14 cellular contexts compared by ENCODE assay signal in the genomic region with DNA sequence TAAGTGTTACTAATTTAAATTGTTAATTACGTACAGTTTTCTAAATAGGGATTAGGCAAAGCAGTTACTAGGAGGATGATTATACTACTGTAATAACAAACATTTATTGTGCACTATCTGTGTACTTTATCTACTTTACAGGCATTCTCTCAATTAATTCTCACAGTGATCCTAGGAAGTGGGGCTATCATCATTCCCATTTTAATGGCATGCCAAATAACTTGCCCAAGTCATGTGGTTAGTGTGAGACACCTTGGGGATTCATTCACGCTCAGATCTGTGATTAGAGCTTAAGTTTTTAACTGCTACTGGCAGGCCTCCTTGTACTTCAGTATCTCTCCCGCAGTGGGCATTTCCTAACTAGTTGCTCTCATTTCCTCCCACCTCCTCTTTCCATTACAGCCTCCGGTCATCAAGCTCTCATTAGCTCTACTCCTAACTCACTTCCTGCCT. TPM values are rescaled to one million over a fixed set of nuclear protein-coding genes. Genes with fewer than 3 reads are reported as not detected.
A peak's percentile ranks its signal among the peaks of the same experiment; 100 is the strongest.
DNase-seq lines count a peak whose midpoint lies in the region; ATAC-seq, FAIRE-seq and TF ChIP-seq lines count a peak whose summit lies in the region.
"Had no signal": no experiment of that assay in that cellular context is flagged by ENCODE, and none has a peak within 500 bp of the region (broad histone marks: within the 10 kb centered on the region; RNA-seq: fewer than 3 reads in every experiment).

No MANE protein-coding gene starts in this region.

- H2AFZ ChIP-seq in GM12878 (ENCODE audit: control insufficient read depth, low read depth, low read length) (no peak overlapping the region), keratinocyte (ENCODE audit: control insufficient read depth, low read length) (no peak overlapping the region), GM23338 (no peak overlapping the region)

- peaks cover 8% of the 10 kb centered on the region for H3K27me3 Mint-ChIP-seq in GM23338 (ENCODE audit: insufficient read depth, low read depth, poor library complexity)
- peaks cover 2 to 3% of the 10 kb centered on the region in 2 donors for H3K27me3 Mint-ChIP-seq in CD4-positive, alpha-beta memory T cell

- RAD21 ChIA-PET in GM12878 (lab: Charles Lee; ENCODE audit: unreplicated experiment), result interaction anchor here (2.6 to 13.7 kb wide), 3 partner anchors 9 to 55 kb away, joined by 23 to 301 read pairs (median 24); no protein-coding TSS in a partner anchor

- TF ChIP-seq EP300 in GM12878 (IDR thresholded peaks at IDR 0.05; ENCODE audit: borderline replicate concordance in 1 of 2, control insufficient read depth in 1 of 2, low read depth in 2 of 2, low read length in 2 of 2), result no peak
- TF ChIP-seq EP300 in tibial nerve (IDR thresholded peaks at IDR 0.05), result no peak

- no peak overlapping the region for H3K9ac ChIP-seq in GM12878 (ENCODE audit: control insufficient read depth, insufficient read depth, low read length)
- H3K9ac ChIP-seq in keratinocyte (ENCODE audit: control insufficient read depth, extremely low read depth, insufficient read depth, low read length), result peak overlapping the region; percentile 51

- H3K27ac ChIP-seq in GM12878 (ENCODE audit: control insufficient read depth, insufficient read depth) (no peak overlapping the region), keratinocyte (ENCODE audit: control insufficient read depth, insufficient read depth, low read length) (peak overlapping the region; percentile 58), tibial nerve (peak overlapping the region; percentile 69 to 96 (median 86)), GM23338 (ENCODE audit: low read depth) (no peak overlapping the region)
- H3K27ac ChIP-seq in CD4-positive, alpha-beta memory T cell (ENCODE audit: low read depth, low read length), result no peak overlapping the region

- peaks cover 37% of the 10 kb centered on the region for H3K4me1 Mint-ChIP-seq in GM23338
- H3K4me1 Mint-ChIP-seq in CD4-positive, alpha-beta memory T cell, result peaks cover 0 to 3% (median 0%) of the 10 kb centered on the region in 4 donors

- WGBS in GM12878 (ENCODE audit: insufficient coverage, insufficient replicate concordance, low lambda C conversion rate, missing lambda C conversion rate), result 43% methylated on average over 4 of the region's 4 CpGs
- WGBS in tibial nerve, 2 donors, result 44 to 45% methylated on average over 4 of the region's 4 CpGs

- H3K27ac Mint-ChIP-seq in GM23338, result no peak overlapping the region
- no peak overlapping the region for H3K27ac Mint-ChIP-seq in CD4-positive, alpha-beta memory T cell
- H3K27ac Mint-ChIP-seq: activated naive CD8-positive, alpha-beta T cell treated with anti-CD3 and anti-CD28 coated beads, Interleukin-2, amount 50 U/mL, for 24 hours; naive thymus-derived CD4-positive, alpha-beta T cell; T-helper 2 cell treated with Interferon-gamma antibody and Interleukin-4, amounts not matched to agents 5 μg/mL and 100 μg/mL, for 36 hours had no signal

- no peak overlapping the region for H3K4me3 ChIP-seq in GM12878
- no peak overlapping the region for H3K4me3 ChIP-seq in keratinocyte (ENCODE audit: control insufficient read depth in 2 of 3, extremely low read depth in 1 of 3, insufficient read depth in 2 of 3, low read depth in 1 of 3, low read length in 3 of 3)
- H3K4me3 ChIP-seq in tibial nerve, result no peak overlapping the region
- no peak overlapping the region for H3K4me3 ChIP-seq in GM23338
- no peak overlapping the region for H3K4me3 ChIP-seq in CD4-positive, alpha-beta memory T cell (ENCODE audit: low read length in 2 of 2)

- peaks cover 31% of the 10 kb centered on the region for H3K4me1 ChIP-seq in GM12878 (ENCODE audit: control insufficient read depth, insufficient read depth, low read length)
- peaks cover 55% of the 10 kb centered on the region for H3K4me1 ChIP-seq in keratinocyte (ENCODE audit: control insufficient read depth, extremely low read depth, insufficient read depth, low read length)
- peaks cover 0 to 81% (median 58%) of the 10 kb centered on the region in 4 donors for H3K4me1 ChIP-seq in tibial nerve
- H3K4me1 ChIP-seq in GM23338 (ENCODE audit: insufficient read depth), result peaks cover 13% of the 10 kb centered on the region
- H3K4me1 ChIP-seq in CD4-positive, alpha-beta memory T cell (ENCODE audit: insufficient read depth, low read length), result no peaks in the 10 kb centered on the region

- H4K20me1 ChIP-seq in GM12878 (ENCODE audit: control insufficient read depth, insufficient read depth), result no peaks in the 10 kb centered on the region
- no peaks in the 10 kb centered on the region for H4K20me1 ChIP-seq in keratinocyte (ENCODE audit: control insufficient read depth, extremely low read depth, insufficient read depth, low read length)
- H4K20me1 ChIP-seq in GM23338 (replicated peaks; ENCODE audit: insufficient read depth), result no peaks in the 10 kb centered on the region

- H3K27me3 ChIP-seq in GM12878 (replicated peaks in 1 of 2; ENCODE audit: control insufficient read depth in 2 of 2, insufficient read depth in 2 of 2, low read length in 1 of 2), result no peaks in the 10 kb centered on the region
- H3K27me3 ChIP-seq in keratinocyte (ENCODE audit: control insufficient read depth, extremely low read depth, insufficient read depth, low read length), result no peaks in the 10 kb centered on the region
- H3K27me3 ChIP-seq in tibial nerve, result no peaks in the 10 kb centered on the region
- H3K27me3 ChIP-seq in GM23338 (ENCODE audit: insufficient read depth), result no peaks in the 10 kb centered on the region
- H3K27me3 ChIP-seq in CD4-positive, alpha-beta memory T cell (ENCODE audit: insufficient read depth, low read length), result no peaks in the 10 kb centered on the region

- H3K4me2 ChIP-seq in GM12878 (ENCODE audit: control insufficient read depth, insufficient read depth), result no peak overlapping the region
- no peak overlapping the region for H3K4me2 ChIP-seq in keratinocyte (ENCODE audit: control insufficient read depth, extremely low read depth, insufficient read depth, low read depth, low read length)
- H3K4me2 ChIP-seq in GM23338, result no peak overlapping the region

- POLR2A ChIA-PET in GM12878 (lab: Charles Lee), result interaction anchor here (2.5 to 2.6 kb wide), 2 partner anchors 10 to 23 kb away, joined by 15 to 20 read pairs; a partner anchor contains a TSS
- POLR2A ChIA-PET in CD4-positive, alpha-beta memory T cell (lab: Charles Lee; ENCODE audit: partially characterized antibody), result no interaction called here

- SMC1A ChIA-PET in GM12878 (lab: Charles Lee; ENCODE audit: uncharacterized antibody, unreplicated experiment), result interaction anchor here (0.6 to 4.8 kb wide), 6 partner anchors 9 to 378 kb away, joined by 3 to 54 read pairs (median 6); a partner anchor contains a TSS

- H3K9me1 ChIP-seq in keratinocyte (ENCODE audit: control insufficient read depth, extremely low read depth, insufficient read depth, low read length), result no peaks in the 10 kb centered on the region

- H3K4me3 Mint-ChIP-seq in GM23338, result no peak overlapping the region
- no peak overlapping the region for H3K4me3 Mint-ChIP-seq in CD4-positive, alpha-beta memory T cell
- H3K4me3 Mint-ChIP-seq: activated naive CD8-positive, alpha-beta T cell treated with anti-CD3 and anti-CD28 coated beads, Interleukin-2, amount 50 U/mL, for 24 hours; naive thymus-derived CD4-positive, alpha-beta T cell; T-helper 2 cell treated with Interferon-gamma antibody and Interleukin-4, amounts not matched to agents 5 μg/mL and 100 μg/mL, for 36 hours had no signal

- no peaks in the 10 kb centered on the region for H3K9me2 ChIP-seq in GM23338 (ENCODE audit: insufficient read depth)

- no peak for FAIRE-seq in GM12878 (lab: Jason Lieb, UNC)
- FAIRE-seq in keratinocyte (lab: Jason Lieb, UNC), result no peak
- FAIRE-seq: H54 had no signal

- BruUV-seq in GM12878 (replicated peaks; lab: Mats Ljungman, UMichigan), result no TSS peak

- dilution Hi-C loops in keratinocyte (cut with MboI; ENCODE audit: extremely low pct_ligation_motif_present, low sequenced_read_pairs), result no loop called here

- no peaks in the 10 kb centered on the region for H3K9me3 Mint-ChIP-seq in GM23338
- peaks cover 0 to 2% (median 0%) of the 10 kb centered on the region in 8 donors for H3K9me3 Mint-ChIP-seq in CD4-positive, alpha-beta memory T cell
- H3K9me3 Mint-ChIP-seq: activated naive CD8-positive, alpha-beta T cell treated with anti-CD3 and anti-CD28 coated beads, Interleukin-2, amount 50 U/mL, for 24 hours; T-helper 2 cell treated with Interferon-gamma antibody and Interleukin-4, amounts not matched to agents 5 μg/mL and 100 μg/mL, for 36 hours had no signal

- no peak for ATAC-seq in GM12878
- ATAC-seq in GM23338, result no peak
- ATAC-seq: activated naive CD8-positive, alpha-beta T cell treated with anti-CD3 and anti-CD28 coated beads, Interleukin-2, amount 50 U/mL, for 24 hours had no signal

- DNase-seq in M059J (ENCODE audit: low read depth), result peak; percentile 56
- no peak for DNase-seq in GM12878 (ENCODE audit: low read depth, low spot score)
- no peak for DNase-seq in keratinocyte (ENCODE audit: low read depth, low spot score)
- DNase-seq in tibial nerve (ENCODE audit: low spot score in 2 of 2), result no peak
- DNase-seq in GM23338 (ENCODE audit: low spot score), result no peak
- no peak for DNase-seq in effector CD4-positive, alpha-beta T cell
- no peak for DNase-seq in CD4-positive, alpha-beta memory T cell
- DNase-seq: activated naive CD8-positive, alpha-beta T cell treated with anti-CD3 and anti-CD28 coated beads, Interleukin-2, amount 50 U/mL, for 24 hours; naive thymus-derived CD4-positive, alpha-beta T cell; NCI-H187; NK-92 treated with Interleukin-12 subunit alpha and Interleukin-12 subunit beta, amount 100 ng/mL, for 24 hours; stimulated activated CD4-positive, alpha-beta T cell treated with anti-CD3 and anti-CD28 coated beads, Interleukin-12 subunit alpha, Interleukin-12 subunit beta, amount 100 ng/mL, for 4 hours had no signal

- no peaks in the 10 kb centered on the region for H3K79me2 ChIP-seq in GM12878 (ENCODE audit: control insufficient read depth, insufficient read depth, low read length)
- H3K79me2 ChIP-seq in keratinocyte (ENCODE audit: control insufficient read depth, insufficient read depth, low read length), result no peaks in the 10 kb centered on the region
- H3K79me2 ChIP-seq in GM23338 (replicated peaks; ENCODE audit: insufficient read depth), result no peaks in the 10 kb centered on the region

- intact Hi-C loops in GM12878 (cut with micrococcal nuclease; ENCODE audit: unreplicated experiment), result no loop called here
- intact Hi-C loops in CD4-positive, alpha-beta memory T cell (cut with micrococcal nuclease), result no loop called here

- H3F3A ChIP-seq in GM23338 (replicated peaks; ENCODE audit: low read depth), result no peaks in the 10 kb centered on the region

- CTCF ChIA-PET in GM12878 (lab: Yijun Ruan, JAX), result interaction anchor here (1.4 to 16.5 kb wide), 7 partner anchors 9 to 108 kb away, joined by 3 to 455 read pairs (median 14); a partner anchor contains a TSS
- CTCF ChIA-PET in CD4-positive, alpha-beta memory T cell (lab: Charles Lee; ENCODE audit: partially characterized antibody), result interaction anchor here (1.4 to 3.5 kb wide), 2 partner anchors 11 to 55 kb away, joined by 4 to 10 read pairs; no protein-coding TSS in a partner anchor

- no peak for TF ChIP-seq POLR2A in GM12878 (IDR thresholded peaks at IDR 0.05; ENCODE audit: low read depth, low read length)
- no peak for TF ChIP-seq POLR2A in tibial nerve (IDR thresholded peaks at IDR 0.05)

- in situ Hi-C loops in GM12878 (cut with MboI), result no loop called here

- no peak for TF ChIP-seq RAD21 in GM12878 (IDR thresholded peaks at IDR 0.05; ENCODE audit: insufficient read depth, low read depth, low read length)

- no peak for TF ChIP-seq CTCF in GM12878 (IDR thresholded peaks at IDR 0.05 in 2 of 3, conservative IDR thresholded peaks at IDR 0.05 in 1 of 3; ENCODE audit: control insufficient read depth in 2 of 3, extremely low read depth in 1 of 3, insufficient read depth in 1 of 3, low read depth in 3 of 3, low read length in 3 of 3)
- TF ChIP-seq CTCF in keratinocyte (optimal IDR thresholded peaks at IDR 0.05 in 1 of 3, IDR thresholded peaks at IDR 0.05 in 1 of 3, conservative IDR thresholded peaks at IDR 0.05 in 1 of 3; ENCODE audit: extremely low read depth in 1 of 3, insufficient read depth in 2 of 3, low read length in 3 of 3), result no peak
- TF ChIP-seq CTCF in tibial nerve (IDR thresholded peaks at IDR 0.05), result no peak
- TF ChIP-seq CTCF in GM23338 (conservative IDR thresholded peaks at IDR 0.05; ENCODE audit: low read depth in 2 of 2), result no peak

- H3K36me3 Mint-ChIP-seq in GM23338 (ENCODE audit: low read depth), result no peaks in the 10 kb centered on the region
- H3K36me3 Mint-ChIP-seq in CD4-positive, alpha-beta memory T cell, result no peaks in the 10 kb centered on the region

- H3K36me3 ChIP-seq in GM12878 (ENCODE audit: control insufficient read depth in 2 of 2, insufficient read depth in 2 of 2, low read length in 1 of 2), result no peaks in the 10 kb centered on the region
- no peaks in the 10 kb centered on the region for H3K36me3 ChIP-seq in keratinocyte (ENCODE audit: control insufficient read depth in 2 of 2, extremely low read depth in 1 of 2, insufficient read depth in 2 of 2, low read length in 2 of 2)
- H3K36me3 ChIP-seq in tibial nerve, result no peaks in the 10 kb centered on the region
- no peaks in the 10 kb centered on the region for H3K36me3 ChIP-seq in GM23338 (ENCODE audit: insufficient read depth)
- H3K36me3 ChIP-seq in CD4-positive, alpha-beta memory T cell (ENCODE audit: insufficient read depth, low read length), result no peaks in the 10 kb centered on the region

- H3K9me3 ChIP-seq in GM12878 (replicated peaks; ENCODE audit: control insufficient read depth, insufficient read depth, low read length), result no peaks in the 10 kb centered on the region
- no peaks in the 10 kb centered on the region for H3K9me3 ChIP-seq in keratinocyte (ENCODE audit: control insufficient read depth, low read depth, low read length)
- no peaks in the 10 kb centered on the region for H3K9me3 ChIP-seq in tibial nerve
- no peaks in the 10 kb centered on the region for H3K9me3 ChIP-seq in CD4-positive, alpha-beta memory T cell (ENCODE audit: control insufficient read depth in 1 of 2, low read length in 2 of 2)

RNA-seq across cellular contexts. Expression of a gene that starts 11.5 kb away (rescaled TPM):
- total RNA-seq in M059J (2014; rRNA removed; shearing (Covaris generic)), result 7.6 and 17.3 TPM in 2 replicates
- 11.9 and 17.4 TPM in 2 replicates for total RNA-seq in GM12878 (2013; cell fraction: nucleolus; rRNA removed)
- 22.4 and 26.0 TPM in 2 replicates for total RNA-seq in GM12878 (2014; rRNA removed)
- 6.4 and 7.7 TPM in 2 replicates for total RNA-seq in GM12878 (2014; rRNA removed; fragmentation: Illumina TruSeq; extraction: Trizol)
- 33.7 and 35.5 TPM in 2 replicates for total RNA-seq in GM12878 (2021)
- 4.3 TPM for polyA plus RNA-seq in GM12878 (2011; ENCODE audit: low read depth)
- polyA plus RNA-seq in GM12878 (2011; rRNA removed), result 8.9 and 17.5 TPM in 2 replicates
- polyA plus RNA-seq in GM12878 (2011; cell fraction: cytosol; rRNA removed), result 17.5 and 43.7 TPM in 2 replicates
- polyA plus RNA-seq in GM12878 (2011; cell fraction: nucleus; rRNA removed), result 23.0 and 26.3 TPM in 2 replicates
- 12.6 and 18.7 TPM in 2 replicates for polyA plus RNA-seq in GM12878 (2012)
- 2.5 and 5.5 TPM in 2 replicates for polyA plus RNA-seq in GM12878 (2014; fragmentation: Illumina TruSeq; extraction: Trizol)
- polyA plus RNA-seq in GM12878 (2014; fragmentation: Nextera tagmentation; extraction: Ambion mirVana), result 1 to 10 TPM in 1 of 2 experiments, under 1 TPM in 1; 0.60 to 2.0 TPM
- polyA plus RNA-seq in GM12878 (2014; rRNA removed), result 27.9 and 38.4 TPM in 2 replicates
- polyA plus RNA-seq in GM12878 (2016; fragmentation: Nextera tagmentation; extraction: Ambion mirVana), result 10 to 100 TPM; 47.5 to 57.4 TPM
- polyA minus RNA-seq in GM12878 (2011; rRNA and poly(A)+ RNA removed), result 7.2 and 17.9 TPM in 2 replicates
- polyA minus RNA-seq in GM12878 (2011; cell fraction: cytosol; rRNA and poly(A)+ RNA removed), result 10.9 and 11.1 TPM in 2 replicates
- 10.3 and 19.7 TPM in 2 replicates for polyA minus RNA-seq in GM12878 (2011; cell fraction: nucleus; rRNA and poly(A)+ RNA removed)
- polyA plus RNA-seq in keratinocyte, result 47.0 to 104 TPM (median 48.2 TPM) in 3 replicates
- 40.1 TPM for polyA plus RNA-seq in keratinocyte (2011; ENCODE audit: low read depth)
- polyA plus RNA-seq in keratinocyte (2011; cell fraction: cytosol; rRNA removed), result 27.2 and 66.8 TPM in 2 replicates
- polyA plus RNA-seq in keratinocyte (2011; cell fraction: nucleus; rRNA removed), result 42.1 and 67.8 TPM in 2 replicates
- 76.2 TPM in 2 replicates for polyA plus RNA-seq in keratinocyte (2012; ENCODE audit: low replicate concordance)
- 21.0 to 38.8 TPM (median 36.7 TPM) in 3 replicates for polyA minus RNA-seq in keratinocyte
- polyA minus RNA-seq in keratinocyte (2011; cell fraction: cytosol; rRNA and poly(A)+ RNA removed), result 107 TPM
- 38.2 and 54.1 TPM in 2 replicates for polyA minus RNA-seq in keratinocyte (2011; cell fraction: nucleus; rRNA and poly(A)+ RNA removed)
- 100 to 1,000 TPM; 243 to 301 (median 271) TPM for total RNA-seq in tibial nerve
- total RNA-seq in GM23338 (2014; rRNA removed; shearing (Covaris generic)), result 87.4 and 111 TPM in 2 replicates
- 37.5 and 38.9 TPM in 2 replicates for polyA plus RNA-seq in GM23338 (2016; fragmentation: Nextera tagmentation; extraction: Ambion mirVana)
- 1 to 10 TPM; 7.0 to 7.8 TPM for total RNA-seq in CD4-positive, alpha-beta memory T cell
- 1 to 10 TPM in 1 of 2 donors, under 1 TPM in 1; 0.30 to 1.1 TPM for polyA plus RNA-seq in CD4-positive, alpha-beta memory T cell

RNA-seq across cellular contexts. Expression of a gene that starts 36.0 kb away (rescaled TPM):
- total RNA-seq in M059J (2014; rRNA removed; shearing (Covaris generic)), result not detected in 2 replicates
- total RNA-seq in GM12878 (2013; cell fraction: nucleolus; rRNA removed), result 0.94 and 0.98 TPM in 2 replicates
- total RNA-seq in GM12878 (2014; rRNA removed), result under 0.01 TPM in 1 of 2 replicates, not detected in the other
- total RNA-seq in GM12878 (2014; rRNA removed; fragmentation: Illumina TruSeq; extraction: Trizol), result 0.14 TPM in 1 of 2 replicates, not detected in the other
- not detected in 2 replicates for total RNA-seq in GM12878 (2021)
- not detected for polyA plus RNA-seq in GM12878 (2011; ENCODE audit: low read depth)
- 0.41 and 0.50 TPM in 2 replicates for polyA plus RNA-seq in GM12878 (2011; rRNA removed)
- 0.60 and 0.87 TPM in 2 replicates for polyA plus RNA-seq in GM12878 (2011; cell fraction: cytosol; rRNA removed)
- polyA plus RNA-seq in GM12878 (2011; cell fraction: nucleus; rRNA removed), result 0.48 and 1.0 TPM in 2 replicates
- 0.45 TPM in 1 of 2 replicates, not detected in the other for polyA plus RNA-seq in GM12878 (2012)
- not detected in 2 replicates for polyA plus RNA-seq in GM12878 (2014; fragmentation: Illumina TruSeq; extraction: Trizol)
- under 1 TPM in 1 of 2 experiments, not detected in 1; 0.04 TPM for polyA plus RNA-seq in GM12878 (2014; fragmentation: Nextera tagmentation; extraction: Ambion mirVana)
- polyA plus RNA-seq in GM12878 (2014; rRNA removed), result 0.39 TPM in 1 of 2 replicates, not detected in the other
- 1 to 10 TPM in 1 of 2 experiments, under 1 TPM in 1; 0.20 to 1.0 TPM for polyA plus RNA-seq in GM12878 (2016; fragmentation: Nextera tagmentation; extraction: Ambion mirVana)
- 0.44 and 0.67 TPM in 2 replicates for polyA minus RNA-seq in GM12878 (2011; rRNA and poly(A)+ RNA removed)
- polyA minus RNA-seq in GM12878 (2011; cell fraction: cytosol; rRNA and poly(A)+ RNA removed), result 0.13 TPM in 1 of 2 replicates, not detected in the other
- polyA minus RNA-seq in GM12878 (2011; cell fraction: nucleus; rRNA and poly(A)+ RNA removed), result 0.60 and 0.67 TPM in 2 replicates
- not detected in 3 replicates for polyA plus RNA-seq in keratinocyte
- not detected for polyA plus RNA-seq in keratinocyte (2011; ENCODE audit: low read depth)
- not detected in 2 replicates for polyA plus RNA-seq in keratinocyte (2011; cell fraction: cytosol; rRNA removed)
- not detected in 2 replicates for polyA plus RNA-seq in keratinocyte (2011; cell fraction: nucleus; rRNA removed)
- 0.86 and 1.4 TPM in 2 replicates for polyA plus RNA-seq in keratinocyte (2012; ENCODE audit: low replicate concordance)
- 0.06 TPM in 1 of 3 replicates, not detected in the others for polyA minus RNA-seq in keratinocyte
- not detected for polyA minus RNA-seq in keratinocyte (2011; cell fraction: cytosol; rRNA and poly(A)+ RNA removed)
- 0.11 TPM in 1 of 2 replicates, not detected in the other for polyA minus RNA-seq in keratinocyte (2011; cell fraction: nucleus; rRNA and poly(A)+ RNA removed)
- total RNA-seq in tibial nerve, result 1 to 10 TPM in 1 of 4 donors, under 1 TPM in 1, not detected in 2; under 0.01 to 3.5 TPM
- total RNA-seq in GM23338 (2014; rRNA removed; shearing (Covaris generic)), result not detected in 2 replicates
- polyA plus RNA-seq in GM23338 (2016; fragmentation: Nextera tagmentation; extraction: Ambion mirVana), result 0.36 and 4.1 TPM in 2 replicates
- not detected for total RNA-seq in CD4-positive, alpha-beta memory T cell
- not detected for polyA plus RNA-seq in CD4-positive, alpha-beta memory T cell
- total RNA-seq: naive thymus-derived CD4-positive, alpha-beta T cell had no signal
- polyA plus RNA-seq: naive thymus-derived CD4-positive, alpha-beta T cell had no signal

RNA-seq across cellular contexts. Expression of a gene that starts 49.4 kb away (rescaled TPM):
- total RNA-seq in M059J (2014; rRNA removed; shearing (Covaris generic)), result 565 and 854 TPM in 2 replicates
- total RNA-seq in GM12878 (2013; cell fraction: nucleolus; rRNA removed), result 25.4 and 32.7 TPM in 2 replicates
- total RNA-seq in GM12878 (2014; rRNA removed), result 80.1 and 80.4 TPM in 2 replicates
- total RNA-seq in GM12878 (2014; rRNA removed; fragmentation: Illumina TruSeq; extraction: Trizol), result 61.2 and 63.3 TPM in 2 replicates
- 67.9 and 79.8 TPM in 2 replicates for total RNA-seq in GM12878 (2021)
- 25.1 TPM for polyA plus RNA-seq in GM12878 (2011; ENCODE audit: low read depth)
- polyA plus RNA-seq in GM12878 (2011; rRNA removed), result 50.2 and 81.0 TPM in 2 replicates
- polyA plus RNA-seq in GM12878 (2011; cell fraction: cytosol; rRNA removed), result 102 and 110 TPM in 2 replicates
- polyA plus RNA-seq in GM12878 (2011; cell fraction: nucleus; rRNA removed), result 68.4 and 89.9 TPM in 2 replicates
- 32.9 and 33.6 TPM in 2 replicates for polyA plus RNA-seq in GM12878 (2012)
- 59.5 and 88.3 TPM in 2 replicates for polyA plus RNA-seq in GM12878 (2014; fragmentation: Illumina TruSeq; extraction: Trizol)
- 10 to 100 TPM; 23.4 to 24.3 TPM for polyA plus RNA-seq in GM12878 (2014; fragmentation: Nextera tagmentation; extraction: Ambion mirVana)
- 80.8 and 93.4 TPM in 2 replicates for polyA plus RNA-seq in GM12878 (2014; rRNA removed)
- polyA plus RNA-seq in GM12878 (2016; fragmentation: Nextera tagmentation; extraction: Ambion mirVana), result 10 to 100 TPM; 94.4 to 99.2 TPM
- polyA minus RNA-seq in GM12878 (2011; rRNA and poly(A)+ RNA removed), result 56.0 and 75.4 TPM in 2 replicates
- 21.2 and 22.8 TPM in 2 replicates for polyA minus RNA-seq in GM12878 (2011; cell fraction: cytosol; rRNA and poly(A)+ RNA removed)
- polyA minus RNA-seq in GM12878 (2011; cell fraction: nucleus; rRNA and poly(A)+ RNA removed), result 14.0 and 23.8 TPM in 2 replicates
- 165 to 200 TPM (median 168 TPM) in 3 replicates for polyA plus RNA-seq in keratinocyte
- polyA plus RNA-seq in keratinocyte (2011; ENCODE audit: low read depth), result 22.6 TPM
- polyA plus RNA-seq in keratinocyte (2011; cell fraction: cytosol; rRNA removed), result 170 and 264 TPM in 2 replicates
- polyA plus RNA-seq in keratinocyte (2011; cell fraction: nucleus; rRNA removed), result 136 and 173 TPM in 2 replicates
- polyA plus RNA-seq in keratinocyte (2012; ENCODE audit: low replicate concordance), result 108 and 202 TPM in 2 replicates
- 136 to 283 TPM (median 152 TPM) in 3 replicates for polyA minus RNA-seq in keratinocyte
- 118 TPM for polyA minus RNA-seq in keratinocyte (2011; cell fraction: cytosol; rRNA and poly(A)+ RNA removed)
- polyA minus RNA-seq in keratinocyte (2011; cell fraction: nucleus; rRNA and poly(A)+ RNA removed), result 45.3 and 66.0 TPM in 2 replicates
- total RNA-seq in tibial nerve, result 1,000 to 10,000 TPM in 3 of 4 donors, 100 to 1,000 TPM in 1; 548 to 1,751 (median 1,444) TPM
- total RNA-seq in GM23338 (2014; rRNA removed; shearing (Covaris generic)), result 24.1 and 29.9 TPM in 2 replicates
- polyA plus RNA-seq in GM23338 (2016; fragmentation: Nextera tagmentation; extraction: Ambion mirVana), result 5.8 and 6.2 TPM in 2 replicates
- total RNA-seq in CD4-positive, alpha-beta memory T cell, result 10 to 100 TPM; 34.2 to 36.0 TPM
- polyA plus RNA-seq in CD4-positive, alpha-beta memory T cell, result 10 to 100 TPM; 74.6 to 79.3 TPM

RNA-seq across cellular contexts. Expression of a gene that starts 58.4 kb away (rescaled TPM):
- 0.07 TPM in 1 of 2 replicates, not detected in the other for total RNA-seq in M059J (2014; rRNA removed; shearing (Covaris generic))
- total RNA-seq in GM12878 (2013; cell fraction: nucleolus; rRNA removed), result 0.40 and 0.91 TPM in 2 replicates
- total RNA-seq in GM12878 (2014; rRNA removed), result 0.22 and 0.40 TPM in 2 replicates
- total RNA-seq in GM12878 (2014; rRNA removed; fragmentation: Illumina TruSeq; extraction: Trizol), result 0.18 and 0.40 TPM in 2 replicates
- 0.26 and 0.53 TPM in 2 replicates for total RNA-seq in GM12878 (2021)
- polyA plus RNA-seq in GM12878 (2011; ENCODE audit: low read depth), result 0.33 TPM
- polyA plus RNA-seq in GM12878 (2011; rRNA removed), result 0.05 TPM in 1 of 2 replicates, not detected in the other
- polyA plus RNA-seq in GM12878 (2011; cell fraction: cytosol; rRNA removed), result 0.09 TPM in 1 of 2 replicates, not detected in the other
- 0.07 TPM in 1 of 2 replicates, not detected in the other for polyA plus RNA-seq in GM12878 (2011; cell fraction: nucleus; rRNA removed)
- 0.31 and 0.77 TPM in 2 replicates for polyA plus RNA-seq in GM12878 (2012)
- polyA plus RNA-seq in GM12878 (2014; fragmentation: Illumina TruSeq; extraction: Trizol), result 0.11 and 0.48 TPM in 2 replicates
- polyA plus RNA-seq in GM12878 (2014; fragmentation: Nextera tagmentation; extraction: Ambion mirVana), result not detected
- 0.32 and 0.80 TPM in 2 replicates for polyA plus RNA-seq in GM12878 (2014; rRNA removed)
- under 1 TPM in 1 of 2 experiments, not detected in 1; 0.16 TPM for polyA plus RNA-seq in GM12878 (2016; fragmentation: Nextera tagmentation; extraction: Ambion mirVana)
- not detected in 2 replicates for polyA minus RNA-seq in GM12878 (2011; rRNA and poly(A)+ RNA removed)
- not detected in 2 replicates for polyA minus RNA-seq in GM12878 (2011; cell fraction: cytosol; rRNA and poly(A)+ RNA removed)
- polyA minus RNA-seq in GM12878 (2011; cell fraction: nucleus; rRNA and poly(A)+ RNA removed), result not detected in 2 replicates
- polyA plus RNA-seq in keratinocyte, result 82.4 to 140 TPM (median 82.9 TPM) in 3 replicates
- 248 TPM for polyA plus RNA-seq in keratinocyte (2011; ENCODE audit: low read depth)
- polyA plus RNA-seq in keratinocyte (2011; cell fraction: cytosol; rRNA removed), result 83.9 and 126 TPM in 2 replicates
- 92.0 and 120 TPM in 2 replicates for polyA plus RNA-seq in keratinocyte (2011; cell fraction: nucleus; rRNA removed)
- 182 and 251 TPM in 2 replicates for polyA plus RNA-seq in keratinocyte (2012; ENCODE audit: low replicate concordance)
- 61.3 to 158 TPM (median 119 TPM) in 3 replicates for polyA minus RNA-seq in keratinocyte
- 119 TPM for polyA minus RNA-seq in keratinocyte (2011; cell fraction: cytosol; rRNA and poly(A)+ RNA removed)
- 57.9 and 60.0 TPM in 2 replicates for polyA minus RNA-seq in keratinocyte (2011; cell fraction: nucleus; rRNA and poly(A)+ RNA removed)
- total RNA-seq in tibial nerve, result not detected
- 17.6 and 22.3 TPM in 2 replicates for total RNA-seq in GM23338 (2014; rRNA removed; shearing (Covaris generic))
- 18.0 and 18.9 TPM in 2 replicates for polyA plus RNA-seq in GM23338 (2016; fragmentation: Nextera tagmentation; extraction: Ambion mirVana)
- under 1 TPM in 1 of 2 experiments, not detected in 1; 0.17 TPM for total RNA-seq in CD4-positive, alpha-beta memory T cell
- not detected for polyA plus RNA-seq in CD4-positive, alpha-beta memory T cell
- polyA plus RNA-seq: naive thymus-derived CD4-positive, alpha-beta T cell had no signal

Comparison
In these comparisons a context has a peak if more than half of its experiments do, and no peak if none do; other contexts are left out.
1. H3K27ac ChIP-seq: peak in keratinocyte (single experiment) and tibial nerve (4 of 4); none in GM12878 (single experiment), GM23338 (single experiment) and CD4-positive, alpha-beta memory T cell (single experiment).